Comparison of ENCODE assay signal across 22 cellular contexts in genomic region chr1:24957808-24958752, GRCh38. TPM values are rescaled to one million over a fixed set of nuclear protein-coding genes. Genes with fewer than 3 reads are reported as not detected.
DNase-seq lines count a peak whose midpoint lies in the region; ATAC-seq, FAIRE-seq and TF ChIP-seq lines count a peak whose summit lies in the region.
"Had no signal": no experiment of that assay in that cellular context is flagged by ENCODE, and none has a peak within 500 bp of the region (broad histone marks: within the 10 kb centered on the region; RNA-seq: fewer than 3 reads in every experiment).

No MANE protein-coding gene starts in this region.

- peaks cover 95% of the 10 kb centered on the region for H3K4me1 Mint-ChIP-seq in activated T-cell treated with anti-CD3 and anti-CD28 coated beads, Interleukin-2, amount 50 U/mL, for 24 hours (ENCODE audit: low read depth)
- peaks cover 46 to 57% (median 51%) of the 10 kb centered on the region in 3 donors for H3K4me1 Mint-ChIP-seq in IgD-negative memory B cell
- H3K4me1 Mint-ChIP-seq in activated naive CD8-positive, alpha-beta T cell (ENCODE audit: low read depth), result peaks cover 82% of the 10 kb centered on the region
- peaks cover 94% of the 10 kb centered on the region for H3K4me1 Mint-ChIP-seq in stimulated activated effector memory CD8-positive, alpha-beta T cell treated with anti-CD3 and anti-CD28 coated beads, Interleukin-12 subunit alpha, Interleukin-12 subunit beta, amount 100 ng/mL, for 72 hours

- H3K4me3 Mint-ChIP-seq in activated T-cell treated with anti-CD3 and anti-CD28 coated beads, Interleukin-2, amount 50 U/mL, for 24 hours, result peak overlapping the region; percentile 97
- H3K4me3 Mint-ChIP-seq in IgD-negative memory B cell, result peak overlapping the region in 3 of 4 donors; percentile 2 to 69 (median 10)
- H3K4me3 Mint-ChIP-seq in activated naive CD8-positive, alpha-beta T cell, result peak overlapping the region; percentile 72
- peak overlapping the region; percentile 73 for H3K4me3 Mint-ChIP-seq in stimulated activated effector memory CD8-positive, alpha-beta T cell treated with anti-CD3 and anti-CD28 coated beads, Interleukin-12 subunit alpha, Interleukin-12 subunit beta, amount 100 ng/mL, for 72 hours
- H3K4me3 Mint-ChIP-seq: brain, immature natural killer cell, nephron progenitor cell had no signal

- no peak for DNase-seq in activated T-cell treated with anti-CD3 and anti-CD28 coated beads, Interleukin-2, amount 50 U/mL, for 24 hours
- DNase-seq in activated T-cell treated with anti-CD3 and anti-CD28 coated beads for 4 hours (no peak), left lobe of liver (ENCODE audit: low spot score) (no peak), mucosa of descending colon (no peak), D721Med (ENCODE audit: insufficient read length, low spot score) (no peak)
- no peak for DNase-seq in stimulated activated effector memory CD8-positive, alpha-beta T cell treated with anti-CD3 and anti-CD28 coated beads, Interleukin-12 subunit alpha, Interleukin-12 subunit beta, amount 100 ng/mL, for 72 hours (ENCODE audit: low spot score in 2 of 2)
- DNase-seq: activated CD4-positive, alpha-beta T cell treated with anti-CD3 and anti-CD28 coated beads, Interleukin-2, amount 50 U/mL, for 1 hour; activated gamma-delta T cell; Caco-2; esophagus squamous epithelium; immature natural killer cell; NCI-H146; NCI-H226; nephron progenitor cell; SHP77 treated with DMSO at 0.1 percent for 48 hours; stomach had no signal

- intact Hi-C loops in mucosa of descending colon (cut with DNase I, micrococcal nuclease), result no loop called here

- no peak for FAIRE-seq in D721Med (lab: Jason Lieb, UNC)
- FAIRE-seq: G401.6 had no signal

- H3K4me3 ChIP-seq in mucosa of descending colon, result no peak overlapping the region
- H3K4me3 ChIP-seq: esophagus squamous epithelium, stomach had no signal

- peaks cover 99% of the 10 kb centered on the region for H3K36me3 Mint-ChIP-seq in activated T-cell treated with anti-CD3 and anti-CD28 coated beads, Interleukin-2, amount 50 U/mL, for 24 hours (ENCODE audit: low read depth)
- no peaks in the 10 kb centered on the region for H3K36me3 Mint-ChIP-seq in IgD-negative memory B cell
- peaks cover 20% of the 10 kb centered on the region for H3K36me3 Mint-ChIP-seq in activated naive CD8-positive, alpha-beta T cell
- H3K36me3 Mint-ChIP-seq in stimulated activated effector memory CD8-positive, alpha-beta T cell treated with anti-CD3 and anti-CD28 coated beads, Interleukin-12 subunit alpha, Interleukin-12 subunit beta, amount 100 ng/mL, for 72 hours, result peaks cover 100% of the 10 kb centered on the region
- H3K36me3 Mint-ChIP-seq: brain, immature natural killer cell had no signal

- H3K27me3 Mint-ChIP-seq in activated T-cell treated with anti-CD3 and anti-CD28 coated beads, Interleukin-2, amount 50 U/mL, for 24 hours, result no peaks in the 10 kb centered on the region
- H3K27me3 Mint-ChIP-seq in IgD-negative memory B cell, result no peaks in the 10 kb centered on the region
- H3K27me3 Mint-ChIP-seq in activated naive CD8-positive, alpha-beta T cell, result no peaks in the 10 kb centered on the region

- peak overlapping the region; percentile 97 for H3K27ac Mint-ChIP-seq in activated T-cell treated with anti-CD3 and anti-CD28 coated beads, Interleukin-2, amount 50 U/mL, for 24 hours
- H3K27ac Mint-ChIP-seq in IgD-negative memory B cell, result peak overlapping the region in 1 of 3 donors; percentile 95
- peak overlapping the region; percentile 82 for H3K27ac Mint-ChIP-seq in activated naive CD8-positive, alpha-beta T cell
- H3K27ac Mint-ChIP-seq in stimulated activated effector memory CD8-positive, alpha-beta T cell treated with anti-CD3 and anti-CD28 coated beads, Interleukin-12 subunit alpha, Interleukin-12 subunit beta, amount 100 ng/mL, for 72 hours, result peak overlapping the region; percentile 97
- H3K27ac Mint-ChIP-seq: nephron progenitor cell had no signal

- TF ChIP-seq CTCF in mucosa of descending colon (IDR thresholded peaks at IDR 0.05) (no peak), D721Med (IDR thresholded peaks at IDR 0.05; ENCODE audit: insufficient read depth, missing control alignments) (no peak)

- no peaks in the 10 kb centered on the region for H3K36me3 ChIP-seq in mucosa of descending colon (ENCODE audit: low read depth)
- H3K36me3 ChIP-seq: esophagus squamous epithelium, stomach had no signal

- H3K9me3 Mint-ChIP-seq in activated T-cell treated with anti-CD3 and anti-CD28 coated beads, Interleukin-2, amount 50 U/mL, for 24 hours, result no peaks in the 10 kb centered on the region
- H3K9me3 Mint-ChIP-seq in IgD-negative memory B cell, result no peaks in the 10 kb centered on the region
- no peaks in the 10 kb centered on the region for H3K9me3 Mint-ChIP-seq in activated naive CD8-positive, alpha-beta T cell (ENCODE audit: low read depth)
- no peaks in the 10 kb centered on the region for H3K9me3 Mint-ChIP-seq in stimulated activated effector memory CD8-positive, alpha-beta T cell treated with anti-CD3 and anti-CD28 coated beads, Interleukin-12 subunit alpha, Interleukin-12 subunit beta, amount 100 ng/mL, for 72 hours
- H3K9me3 Mint-ChIP-seq: immature natural killer cell, nephron progenitor cell had no signal

- no peak for ATAC-seq in stimulated activated effector memory CD8-positive, alpha-beta T cell treated with anti-CD3 and anti-CD28 coated beads, Interleukin-12 subunit alpha, Interleukin-12 subunit beta, amount 100 ng/mL, for 72 hours
- ATAC-seq in left lobe of liver, result no peak
- ATAC-seq in mucosa of descending colon, result no peak

- H3K9me3 ChIP-seq in mucosa of descending colon, result no peaks in the 10 kb centered on the region
- H3K9me3 ChIP-seq: Caco-2, esophagus squamous epithelium, stomach had no signal

- no peaks in the 10 kb centered on the region for H3K4me1 ChIP-seq in mucosa of descending colon (ENCODE audit: low read depth)
- H3K4me1 ChIP-seq: Caco-2, stomach had no signal

RNA-seq across cellular contexts. Expression of gene RUNX3, which starts 28.0 kb away (rescaled TPM):
- polyA plus RNA-seq in IgD-negative memory B cell, result 30.1 TPM
- total RNA-seq in left lobe of liver (0.86 TPM), mucosa of descending colon (1 to 10 TPM; 3.2 to 6.1 (median 5.0) TPM)
- total RNA-seq: dermis microvascular lymphatic vessel endothelial cell, lung microvascular endothelial cell had no signal

Comparison
In these comparisons a context has a peak if more than half of its experiments do, and no peak if none do; other contexts are left out.
1. H3K4me3 Mint-ChIP-seq: peak in every context shown above with its lines; median percentile 97 in activated T-cell treated with anti-CD3 and anti-CD28 coated beads, Interleukin-2, amount 50 U/mL, for 24 hours; 73 in stimulated activated effector memory CD8-positive, alpha-beta T cell treated with anti-CD3 and anti-CD28 coated beads, Interleukin-12 subunit alpha, Interleukin-12 subunit beta, amount 100 ng/mL, for 72 hours; 72 in activated naive CD8-positive, alpha-beta T cell; 10 in IgD-negative memory B cell.